21 cellular contexts compared by ENCODE assay signal in the genomic region with DNA sequence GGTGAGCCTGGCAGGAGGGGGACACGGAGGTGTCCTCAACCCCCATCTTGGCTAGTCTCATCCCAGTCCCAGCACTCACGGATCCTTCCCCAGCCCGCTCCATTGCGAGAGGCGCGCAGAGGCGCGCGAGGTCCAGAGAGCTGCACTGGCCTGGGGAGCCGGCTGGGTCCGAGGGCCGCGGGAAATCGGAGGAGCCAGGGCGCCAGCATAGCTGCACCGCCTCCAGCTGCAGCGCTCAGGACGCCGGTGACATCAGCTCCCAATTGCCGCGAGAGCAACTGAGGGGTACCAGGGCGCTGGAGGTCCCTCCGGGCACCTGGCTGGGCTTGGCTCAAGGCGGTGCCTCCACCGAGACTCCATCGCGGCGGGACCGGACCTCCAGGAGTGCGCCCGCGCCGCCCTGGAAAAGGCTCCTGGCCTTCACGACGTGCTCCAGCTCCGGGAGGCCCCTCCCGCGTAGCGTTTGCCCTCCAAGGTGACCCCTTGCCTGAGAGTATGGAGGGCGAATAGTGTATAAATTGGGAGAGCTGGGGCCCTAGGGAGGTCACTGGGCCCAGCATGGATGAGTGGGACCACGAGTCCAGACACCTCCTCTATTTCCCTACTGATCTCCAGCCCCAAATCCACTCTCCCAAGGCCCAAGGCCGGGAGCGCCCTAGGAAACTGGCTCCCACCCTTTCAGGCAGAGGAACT. TPM values are rescaled to one million over a fixed set of nuclear protein-coding genes. Genes with fewer than 3 reads are reported as not detected.
DNase-seq lines count a peak whose midpoint lies in the region; FAIRE-seq and TF ChIP-seq lines count a peak whose summit lies in the region.
"Had no signal": no experiment of that assay in that cellular context is flagged by ENCODE, and none has a peak within 500 bp of the region (broad histone marks: within the 10 kb centered on the region; RNA-seq: fewer than 3 reads in every experiment).

No MANE protein-coding gene starts in this region.

- no peak overlapping the region for H2AFZ ChIP-seq in osteoblast (ENCODE audit: low read length)

- H3K27me3 ChIP-seq in right atrium auricular region (no peaks in the 10 kb centered on the region), osteoblast (ENCODE audit: insufficient read depth, low read length) (peaks cover 4% of the 10 kb centered on the region)
- H3K27me3 ChIP-seq: SJSA1 had no signal

- intact Hi-C loops in cardiac septum (cut with DNase I), result no loop called here
- intact Hi-C loops in dendritic cell treated with granulocyte-macrophage colony-stimulating factor and Interleukin-4, amounts not matched to agents 40 ng/mL and 50 ng/mL, for 4 days (cut with micrococcal nuclease), result no loop called here
- intact Hi-C loops in posterior vena cava (cut with DNase I), result no loop called here

- peaks cover 26% of the 10 kb centered on the region for H3K27me3 Mint-ChIP-seq in dendritic cell treated with granulocyte-macrophage colony-stimulating factor and Interleukin-4, amounts not matched to agents 40 ng/mL and 50 ng/mL, for 4 days

- H3K4me1 ChIP-seq in right atrium auricular region, result peaks cover 0 to 50% of the 10 kb centered on the region in 2 donors
- H3K4me1 ChIP-seq in osteoblast (ENCODE audit: insufficient read depth, low read length), result peaks cover 13% of the 10 kb centered on the region

- TF ChIP-seq CTCF in right atrium auricular region (IDR thresholded peaks at IDR 0.05), result no peak
- no peak for TF ChIP-seq CTCF in osteoblast (IDR thresholded peaks at IDR 0.05; ENCODE audit: extremely low read depth, low read depth, low read length)

- no peak overlapping the region for H3K4me2 ChIP-seq in osteoblast (ENCODE audit: insufficient read depth, low read length)
- H3K4me2 ChIP-seq: A549, KMS-11 had no signal

- peaks cover 56% of the 10 kb centered on the region for H3K4me1 Mint-ChIP-seq in dendritic cell treated with granulocyte-macrophage colony-stimulating factor and Interleukin-4, amounts not matched to agents 40 ng/mL and 50 ng/mL, for 4 days (ENCODE audit: low read depth)

- H3K36me3 ChIP-seq in right atrium auricular region (peaks cover 12% of the 10 kb centered on the region), osteoblast (ENCODE audit: insufficient read depth, low read length) (peaks cover 4% of the 10 kb centered on the region)
- H3K36me3 ChIP-seq: gastrocnemius medialis had no signal

- peaks cover 5% of the 10 kb centered on the region for H4K20me1 ChIP-seq in osteoblast (ENCODE audit: insufficient read depth, low read length)

- H3K36me3 Mint-ChIP-seq in dendritic cell treated with granulocyte-macrophage colony-stimulating factor and Interleukin-4, amounts not matched to agents 40 ng/mL and 50 ng/mL, for 4 days (ENCODE audit: low read depth), result peaks cover 6% of the 10 kb centered on the region
- H3K36me3 Mint-ChIP-seq: natural killer cell had no signal

- peak overlapping the region; percentile 7 to 27 for H3K27ac ChIP-seq in right atrium auricular region
- H3K27ac ChIP-seq in osteoblast (ENCODE audit: low read depth, low read length), result no peak overlapping the region
- H3K27ac ChIP-seq: A549, C4-2B, gastrocnemius medialis, KMS-11, SJSA1 had no signal

- H3K9me3 ChIP-seq in right atrium auricular region (no peaks in the 10 kb centered on the region), osteoblast (ENCODE audit: low read depth, low read length) (no peaks in the 10 kb centered on the region)
- H3K9me3 ChIP-seq: A549, gastrocnemius medialis, SJSA1 had no signal

- DNase-seq in right atrium auricular region (ENCODE audit: low spot score), result no peak
- no peak for DNase-seq in cardiac septum (ENCODE audit: low spot score)
- peak; percentile 76 for DNase-seq in osteoblast (ENCODE audit: insufficient read length, low spot score, missing footprints)
- DNase-seq in posterior vena cava (ENCODE audit: low spot score), result no peak
- no peak for DNase-seq in frontal cortex (ENCODE audit: low spot score in 2 of 2)
- DNase-seq in Ammon's horn (ENCODE audit: low spot score), result no peak
- no peak for DNase-seq in GM19238 (ENCODE audit: insufficient read length, low spot score)
- DNase-seq: activated CD4-positive, alpha-beta T cell treated with anti-CD3 and anti-CD28 coated beads, Interleukin-2, amount 10 ng/mL, durations not matched to agents 24 days and 14 days; activated CD8-positive, alpha-beta memory T cell treated with anti-CD3 and anti-CD28 coated beads, Interleukin-2, amount 50 U/mL, for 4 hours; activated effector memory CD4-positive, alpha-beta T cell treated with anti-CD3 and anti-CD28 coated beads, Interleukin-2, amount 50 U/mL, for 16 hours; gastrocnemius medialis; natural killer cell; NCI-H2081; stimulated activated CD4-positive, alpha-beta T cell treated with anti-CD3 and anti-CD28 coated beads, Interleukin-4, amount 100 ng/mL, for 1 hour; stimulated activated naive CD8-positive, alpha-beta T cell treated with anti-CD3 and anti-CD28 coated beads, Interleukin-15, amount 100 ng/mL, for 72 hours had no signal

- H3K4me3 Mint-ChIP-seq in dendritic cell treated with granulocyte-macrophage colony-stimulating factor and Interleukin-4, amounts not matched to agents 40 ng/mL and 50 ng/mL, for 4 days, result no peak overlapping the region
- H3K4me3 Mint-ChIP-seq: activated CD4-positive, alpha-beta T cell treated with anti-CD3 and anti-CD28 coated beads, Interleukin-2, amount 10 ng/mL, durations not matched to agents 24 days and 14 days; natural killer cell; stimulated activated naive CD8-positive, alpha-beta T cell treated with anti-CD3 and anti-CD28 coated beads, Interleukin-15, amount 100 ng/mL, for 72 hours; T-helper 1 cell treated with Interleukin-12 subunit alpha and Interleukin-12 subunit beta and Interleukin-4 antibody, amounts not matched to agents 30 μg/mL and 1 μg/mL, for 36 hours had no signal

- H3K4me3 ChIP-seq in right atrium auricular region, result peak overlapping the region in 1 of 2 donors; percentile 28
- no peak overlapping the region for H3K4me3 ChIP-seq in osteoblast (ENCODE audit: insufficient read depth, low read length)
- H3K4me3 ChIP-seq: A549, gastrocnemius medialis, SJSA1 had no signal

- H3K79me2 ChIP-seq in osteoblast (ENCODE audit: insufficient read depth, low read length), result peaks cover 26% of the 10 kb centered on the region

- no peaks in the 10 kb centered on the region for H3K9me3 Mint-ChIP-seq in dendritic cell treated with granulocyte-macrophage colony-stimulating factor and Interleukin-4, amounts not matched to agents 40 ng/mL and 50 ng/mL, for 4 days
- H3K9me3 Mint-ChIP-seq: activated CD4-positive, alpha-beta T cell treated with anti-CD3 and anti-CD28 coated beads, Interleukin-2, amount 10 ng/mL, durations not matched to agents 24 days and 14 days; natural killer cell; stimulated activated naive CD8-positive, alpha-beta T cell treated with anti-CD3 and anti-CD28 coated beads, Interleukin-15, amount 100 ng/mL, for 72 hours; T-helper 1 cell treated with Interleukin-12 subunit alpha and Interleukin-12 subunit beta and Interleukin-4 antibody, amounts not matched to agents 30 μg/mL and 1 μg/mL, for 36 hours had no signal

- H3K27ac Mint-ChIP-seq in dendritic cell treated with granulocyte-macrophage colony-stimulating factor and Interleukin-4, amounts not matched to agents 40 ng/mL and 50 ng/mL, for 4 days, result peak overlapping the region; percentile 50
- H3K27ac Mint-ChIP-seq: activated CD4-positive, alpha-beta T cell treated with anti-CD3 and anti-CD28 coated beads, Interleukin-2, amount 10 ng/mL, durations not matched to agents 24 days and 14 days; T-helper 1 cell treated with Interleukin-12 subunit alpha and Interleukin-12 subunit beta and Interleukin-4 antibody, amounts not matched to agents 30 μg/mL and 1 μg/mL, for 36 hours had no signal

- no peak for FAIRE-seq in frontal cortex (lab: Jason Lieb, UNC)
- FAIRE-seq: A549 had no signal

RNA-seq across cellular contexts. Expression of a gene that starts 5.5 kb away (rescaled TPM):
- total RNA-seq in right atrium auricular region (10 to 100 TPM; 10.4 to 15.3 TPM), cardiac septum (18.5 TPM), osteoblast (14.1 and 16.2 TPM in 2 replicates), posterior vena cava (10 to 100 TPM; 10.6 to 16.8 TPM), frontal cortex (2.9 TPM)

RNA-seq across cellular contexts. Expression of a gene that starts 14.7 kb away (rescaled TPM):
- total RNA-seq in right atrium auricular region (1 to 10 TPM in 1 of 2 donors, under 1 TPM in 1; 0.67 to 7.5 TPM), cardiac septum (2.6 TPM), osteoblast (21.2 and 23.9 TPM in 2 replicates), posterior vena cava (1 to 10 TPM; 7.9 to 9.4 TPM), frontal cortex (38.7 TPM)

RNA-seq across cellular contexts. Expression of a gene that starts 14.8 kb away (rescaled TPM):
- total RNA-seq in right atrium auricular region (1 to 10 TPM in 1 of 2 donors, under 1 TPM in 1; 0.94 to 1.0 TPM), cardiac septum (1.1 TPM), osteoblast (0.72 and 1.5 TPM in 2 replicates), posterior vena cava (1 to 10 TPM; 2.3 to 2.7 TPM), frontal cortex (0.41 TPM)

RNA-seq across cellular contexts. Expression of a gene that starts 18.6 kb away (rescaled TPM):
- total RNA-seq in right atrium auricular region, result 10 to 100 TPM; 10.4 to 14.6 TPM
- 18.0 TPM for total RNA-seq in cardiac septum
- 11.8 and 15.9 TPM in 2 replicates for total RNA-seq in osteoblast
- 10 to 100 TPM; 20.5 TPM for total RNA-seq in posterior vena cava
- total RNA-seq in frontal cortex, result 9.8 TPM

RNA-seq across cellular contexts. Expression of a gene that starts 22.0 kb away (rescaled TPM):
- total RNA-seq in right atrium auricular region, result 10 to 100 TPM; 43.0 to 57.4 TPM
- 47.7 TPM for total RNA-seq in cardiac septum
- total RNA-seq in osteoblast, result 35.5 and 35.7 TPM in 2 replicates
- 10 to 100 TPM; 28.2 to 40.5 TPM for total RNA-seq in posterior vena cava
- total RNA-seq in frontal cortex, result 24.9 TPM
